Comparison of ENCODE assay signal across 8 cellular contexts in genomic region chr11:72720806-72721205, GRCh38. TPM values are rescaled to one million over a fixed set of nuclear protein-coding genes. Genes with fewer than 3 reads are reported as not detected.
A peak's percentile ranks its signal among the peaks of the same experiment; 100 is the strongest.
DNase-seq lines count a peak whose midpoint lies in the region; ATAC-seq and TF ChIP-seq lines count a peak whose summit lies in the region.

No MANE protein-coding gene starts in this region.

- intact Hi-C loops in heart left ventricle (cut with DNase I) = loop anchor here in 6 of 10 donors (5.0 to 10.0 kb wide), 7 partner anchors 91 to 564 kb away; partner anchors contain the start of genes ATG16L2 (in 1 of the 6), FCHSD2 (in 1 of the 6) and P2RY6 (in 1 of the 6)

- H3K36me3 ChIP-seq in GM23248 (ENCODE audit: low read depth) (no peaks in the 10 kb centered on the region), heart left ventricle (peaks cover 0 to 41% (median 6%) of the 10 kb centered on the region in 9 donors), skeletal muscle satellite cell (ENCODE audit: insufficient read depth, low read length) (no peaks in the 10 kb centered on the region)

- no peaks in the 10 kb centered on the region for H3K27me3 ChIP-seq in GM23248 (replicated peaks; ENCODE audit: insufficient read depth)
- H3K27me3 ChIP-seq in heart left ventricle = no peaks in the 10 kb centered on the region
- H3K27me3 ChIP-seq in skeletal muscle satellite cell (ENCODE audit: control insufficient read depth, insufficient read depth, low read length) = no peaks in the 10 kb centered on the region

- no peak for TF ChIP-seq CTCF in heart left ventricle (IDR thresholded peaks at IDR 0.05)

- 46 to 56% methylated on average over 4 of the region's 4 CpGs for WGBS in GM23248 (ENCODE audit: low coverage in 1 of 2, low lambda C conversion rate in 2 of 2, missing lambda C conversion rate in 2 of 2), 2 experiments
- 44 to 76% (median 59%) methylated on average over 4 of the region's 4 CpGs for WGBS in heart left ventricle, 4 donors

- peaks cover 62% of the 10 kb centered on the region for H3K4me1 Mint-ChIP-seq in activated CD8-positive, alpha-beta T cell treated with anti-CD3 and anti-CD28 coated beads, Interleukin-2, amount 10 ng/mL, durations not matched to agents 7 days and 5 days (ENCODE audit: low read depth)

- peaks cover 22% of the 10 kb centered on the region for H3K36me3 Mint-ChIP-seq in activated CD8-positive, alpha-beta T cell treated with anti-CD3 and anti-CD28 coated beads, Interleukin-2, amount 10 ng/mL, durations not matched to agents 7 days and 5 days (ENCODE audit: low read depth)

- no peaks in the 10 kb centered on the region for H3K9me2 ChIP-seq in GM23248 (ENCODE audit: insufficient read depth)

- no peaks in the 10 kb centered on the region for H3F3A ChIP-seq in GM23248 (ENCODE audit: insufficient read depth)

- DNase-seq in GM23248 (peak; percentile 31), heart left ventricle (peak in 1 of 5 donors; percentile 40), UCSD-AML1 (lab: John Stamatoyannopoulos, UW; ENCODE audit: unreplicated experiment) (no peak), HK-2 (ENCODE audit: unreplicated experiment) (no peak)
- DNase-seq in activated CD8-positive, alpha-beta T cell treated with anti-CD3 and anti-CD28 coated beads, Interleukin-2, amount 10 ng/mL, durations not matched to agents 7 days and 5 days = no peak

- CTCF ChIA-PET in activated CD8-positive, alpha-beta T cell treated with anti-CD3 and anti-CD28 coated beads, Interleukin-2, amount 10 ng/mL, durations not matched to agents 7 days and 5 days (lab: Charles Lee) = interaction anchor here (2.0 kb wide), 1 partner anchor 73 kb away, joined by 5 read pairs; the partner anchor contains the start of gene STARD10

- 0 out of 2 replicates have a peak, but pooled peaks cover 3% of the 10 kb centered on the region for H4K20me1 ChIP-seq in GM23248 (ENCODE audit: insufficient read depth)

- H2AFZ ChIP-seq in GM23248 = no peak overlapping the region

- no peaks in the 10 kb centered on the region for H3K27me3 Mint-ChIP-seq in activated CD8-positive, alpha-beta T cell treated with anti-CD3 and anti-CD28 coated beads, Interleukin-2, amount 10 ng/mL, durations not matched to agents 7 days and 5 days (ENCODE audit: low read depth)

- H3K9ac ChIP-seq in GM23248 (peak overlapping the region; percentile 87), skeletal muscle satellite cell (ENCODE audit: low read depth, low read length) (peak overlapping the region; percentile 86)

- TF ChIP-seq POLR2A in heart left ventricle (IDR thresholded peaks at IDR 0.05) = no peak

- peak overlapping the region; percentile 85 for H3K4me3 Mint-ChIP-seq in activated CD8-positive, alpha-beta T cell treated with anti-CD3 and anti-CD28 coated beads, Interleukin-2, amount 10 ng/mL, durations not matched to agents 7 days and 5 days

- in situ Hi-C loops in GM23248 (cut with MboI) = loop anchor here (25.0 kb wide), 1 partner anchor 441 kb away; no protein-coding TSS in a partner anchor

- H3K4me3 ChIP-seq in GM23248 = peak overlapping the region; percentile 91
- H3K4me3 ChIP-seq in heart left ventricle = peak overlapping the region; percentile 25 to 86 (median 71)
- H3K4me3 ChIP-seq in skeletal muscle satellite cell (ENCODE audit: low read length) = peak overlapping the region; percentile 80

- no peak overlapping the region for H3K27ac ChIP-seq in GM23248
- H3K27ac ChIP-seq in heart left ventricle = peak overlapping the region; percentile 82 to 98 (median 92)

- H3K4me1 ChIP-seq in GM23248 (ENCODE audit: insufficient read depth) (peaks cover 14% of the 10 kb centered on the region), heart left ventricle (peaks cover 3 to 96% (median 56%) of the 10 kb centered on the region in 12 donors), skeletal muscle satellite cell (ENCODE audit: control insufficient read depth, insufficient read depth, low read length) (peaks cover 31% of the 10 kb centered on the region)

- H3K9me3 ChIP-seq in GM23248 (ENCODE audit: low read depth) (no peaks in the 10 kb centered on the region), heart left ventricle (no peaks in the 10 kb centered on the region), skeletal muscle satellite cell (replicated peaks; ENCODE audit: low read length) (no peaks in the 10 kb centered on the region)

- POLR2A ChIA-PET in activated CD8-positive, alpha-beta T cell treated with anti-CD3 and anti-CD28 coated beads, Interleukin-2, amount 10 ng/mL, durations not matched to agents 7 days and 5 days (lab: Charles Lee) = interaction anchor here (1.0 kb wide), 1 partner anchor 458 kb away, joined by 3 read pairs; no protein-coding TSS in a partner anchor

- peaks cover 91% of the 10 kb centered on the region for H3K79me2 ChIP-seq in GM23248 (ENCODE audit: insufficient read depth)

- H3K9me3 Mint-ChIP-seq in activated CD8-positive, alpha-beta T cell treated with anti-CD3 and anti-CD28 coated beads, Interleukin-2, amount 10 ng/mL, durations not matched to agents 7 days and 5 days (ENCODE audit: insufficient read depth) = no peaks in the 10 kb centered on the region

- ATAC-seq in activated CD8-positive, alpha-beta T cell treated with anti-CD3 and anti-CD28 coated beads, Interleukin-2, amount 10 ng/mL, durations not matched to agents 7 days and 5 days = no peak
- ATAC-seq in heart left ventricle = peak in 3 of 4 donors; percentile 0 to 2 (median 1)
- no peak for ATAC-seq in GM19397 (IDR thresholded peaks at IDR 0.05; ENCODE audit: unreplicated experiment)
- ATAC-seq in GM21786 (IDR thresholded peaks at IDR 0.05; ENCODE audit: unreplicated experiment) = no peak

- peak overlapping the region; percentile 90 for H3K27ac Mint-ChIP-seq in activated CD8-positive, alpha-beta T cell treated with anti-CD3 and anti-CD28 coated beads, Interleukin-2, amount 10 ng/mL, durations not matched to agents 7 days and 5 days

- H3K4me2 ChIP-seq in GM23248 (ENCODE audit: unreplicated experiment) (peak overlapping the region; percentile 91), skeletal muscle satellite cell (ENCODE audit: low read length) (peak overlapping the region; percentile 99)

RNA-seq across cellular contexts. Expression of gene ARAP1, which starts 31.4 kb away (rescaled TPM):
- total RNA-seq in GM23248 (2014; rRNA removed; shearing (Covaris generic)) = 73.9 and 92.7 TPM in 2 replicates
- 39.0 and 41.5 TPM in 2 replicates for polyA plus RNA-seq in GM23248 (2016; fragmentation: Nextera tagmentation; extraction: Ambion mirVana)
- total RNA-seq in activated CD8-positive, alpha-beta T cell treated with anti-CD3 and anti-CD28 coated beads, Interleukin-2, amount 10 ng/mL, durations not matched to agents 7 days and 5 days = 10 to 100 TPM; 84.3 to 89.6 TPM
- 100 to 1,000 TPM in 2 of 9 donors, 10 to 100 TPM in 7; 35.4 to 116 (median 44.0) TPM for total RNA-seq in heart left ventricle
- 10 to 100 TPM; 37.7 to 42.0 TPM for polyA plus RNA-seq in heart left ventricle
- total RNA-seq in skeletal muscle satellite cell (2012; rRNA removed) = 51.1 and 60.3 TPM in 2 replicates

RNA-seq across cellular contexts. Expression of gene PDE2A, which starts 46.6 kb away (rescaled TPM):
- 0.25 and 2.3 TPM in 2 replicates for total RNA-seq in GM23248 (2014; rRNA removed; shearing (Covaris generic))
- polyA plus RNA-seq in GM23248 (2016; fragmentation: Nextera tagmentation; extraction: Ambion mirVana) (0.29 and 1.0 TPM in 2 replicates), heart left ventricle (10 to 100 TPM; 23.2 to 24.1 TPM)
- under 1 TPM; 0.26 to 0.37 TPM for total RNA-seq in activated CD8-positive, alpha-beta T cell treated with anti-CD3 and anti-CD28 coated beads, Interleukin-2, amount 10 ng/mL, durations not matched to agents 7 days and 5 days
- total RNA-seq in heart left ventricle = 10 to 100 TPM; 16.8 to 53.7 (median 23.7) TPM
- total RNA-seq in skeletal muscle satellite cell (2012; rRNA removed) = 0.66 and 0.76 TPM in 2 replicates

Comparison
In these comparisons a context has a peak if more than half of its experiments do, and no peak if none do; other contexts are left out.
1. ATAC-seq: peak in heart left ventricle (3 of 4); none in activated CD8-positive, alpha-beta T cell treated with anti-CD3 and anti-CD28 coated beads, Interleukin-2, amount 10 ng/mL, durations not matched to agents 7 days and 5 days (single experiment), GM19397 (single experiment) and GM21786 (single experiment).
2. Peak in every context shown above with its lines, with median percentiles within 50 percentile points of each other: H3K4me3 ChIP-seq.